21 cellular contexts compared by ENCODE assay signal in the genomic region with DNA sequence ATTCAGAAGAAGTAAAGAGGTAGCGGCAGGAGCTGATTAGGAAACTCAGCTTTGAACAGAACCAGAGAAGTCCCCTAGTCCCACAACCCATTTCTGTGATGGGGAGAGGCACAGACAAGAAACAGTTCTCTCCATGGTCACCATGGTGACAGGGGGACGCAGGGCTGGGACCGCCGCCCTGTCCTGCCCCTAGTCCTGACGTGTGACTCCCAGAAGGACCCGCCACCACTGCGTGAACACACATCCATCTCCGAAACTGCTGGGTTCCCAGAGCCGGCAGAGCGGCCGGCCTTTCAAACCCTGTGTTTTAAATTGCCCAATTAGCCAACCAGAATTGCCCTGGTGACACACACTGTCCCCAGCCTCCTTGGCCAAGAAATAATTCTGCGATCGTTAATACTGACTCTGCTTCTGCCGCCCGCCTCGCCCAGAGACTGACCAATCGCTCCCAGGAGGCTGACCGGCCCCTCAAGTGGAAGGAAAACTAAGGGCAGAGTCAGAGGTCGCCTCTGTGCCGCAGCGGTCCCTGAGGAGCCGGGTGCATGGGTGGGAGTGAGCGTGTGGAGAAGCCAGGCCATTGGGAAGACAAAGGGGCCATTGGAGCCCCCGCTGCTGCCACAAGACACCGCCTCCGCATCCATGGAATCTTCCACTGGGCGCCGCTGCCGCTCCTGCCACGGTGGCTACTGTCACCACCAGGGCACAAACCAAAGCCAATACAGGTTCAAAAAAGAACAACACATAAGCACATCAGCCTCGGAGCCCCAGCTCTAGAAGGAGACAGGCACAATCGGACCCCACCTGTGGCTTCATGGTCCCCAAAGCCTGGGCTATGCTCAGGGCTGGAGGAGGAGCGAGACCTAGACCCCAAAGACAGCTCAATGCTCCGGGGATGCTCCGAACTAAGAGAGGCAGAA.
DNase-seq lines count a peak whose midpoint lies in the region; ATAC-seq, FAIRE-seq and TF ChIP-seq lines count a peak whose summit lies in the region.
"Had no signal": no experiment of that assay in that cellular context is flagged by ENCODE, and none has a peak within 500 bp of the region (broad histone marks: within the 10 kb centered on the region; RNA-seq: fewer than 3 reads in every experiment).

No MANE protein-coding gene starts in this region.

- POLR2A ChIA-PET in HepG2 (lab: Yijun Ruan, JAX), result no interaction called here

- no peak for TF ChIP-seq EP300 in HepG2 (IDR thresholded peaks at IDR 0.05; ENCODE audit: low read depth in 2 of 2, low read length in 2 of 2)
- TF ChIP-seq EP300 in HepG2 (CRISPR knock-in tag; IDR thresholded peaks at IDR 0.05; ENCODE audit: borderline replicate concordance), result no peak

- H2AFZ ChIP-seq in HepG2 (ENCODE audit: low read length), result no peak overlapping the region

- 19% methylated on average over 12 of the region's 35 CpGs for WGBS in HepG2 (ENCODE audit: low lambda C conversion rate)

- H3K4me1 ChIP-seq in HepG2 (ENCODE audit: insufficient read depth, low read length), result no peaks in the 10 kb centered on the region
- H3K4me1 ChIP-seq: adrenal gland, breast epithelium had no signal

- H3K9ac ChIP-seq in HepG2 (ENCODE audit: insufficient read depth, low read depth, low read length), result no peak overlapping the region

- no peak overlapping the region for H3K4me2 ChIP-seq in HepG2 (ENCODE audit: low read depth, low read length)

- in situ Hi-C loops in HepG2 (cut with HindIII; ENCODE audit: extremely low pct_ligation_motif_present, low pct_unique_long_range_greater_than_20kb), result no loop called here

- intact Hi-C loops in HepG2 (cut with micrococcal nuclease; ENCODE audit: unreplicated experiment) (no loop called here), sciatic nerve (cut with DNase I) (no loop called here)

- no peak for TF ChIP-seq POLR2A in HepG2 (IDR thresholded peaks at IDR 0.05; ENCODE audit: insufficient read depth in 1 of 2, low read depth in 2 of 2, low read length in 2 of 2)

- 0 out of 2 replicates have a peak, but pooled peaks have one; percentile 21 for TF ChIP-seq CTCF in HepG2 (CRISPR knock-in tag; IDR thresholded peaks at IDR 0.05)

- no peak overlapping the region for H3K4me3 ChIP-seq in H7 (ENCODE audit: insufficient read depth, low read depth, low read length)
- no peak overlapping the region for H3K4me3 ChIP-seq in HepG2 (replicated peaks in 1 of 3; ENCODE audit: insufficient read depth in 1 of 3, low read depth in 2 of 3, low read length in 3 of 3)
- H3K4me3 ChIP-seq: adrenal gland, breast epithelium had no signal

- H3K36me3 ChIP-seq in H7 (replicated peaks; ENCODE audit: control insufficient read depth, insufficient read depth, low read length) (no peaks in the 10 kb centered on the region), HepG2 (replicated peaks in 1 of 2; ENCODE audit: control insufficient read depth in 1 of 2, insufficient read depth in 2 of 2, low read length in 2 of 2) (no peaks in the 10 kb centered on the region)
- H3K36me3 ChIP-seq: adrenal gland, breast epithelium had no signal

- CTCF ChIA-PET in HepG2 (lab: Yijun Ruan, JAX; ENCODE audit: low intra/inter-chr PET ratio, low total read pairs), result interaction anchor here (1.0 kb wide), 1 partner anchor 256 kb away, joined by 3 read pairs; no protein-coding TSS in a partner anchor

- no peaks in the 10 kb centered on the region for H4K20me1 ChIP-seq in HepG2 (ENCODE audit: insufficient read depth, low read length)

- DNase-seq in H7 (peak; percentile 80), NCI-H2227 (lab: John Stamatoyannopoulos, UW; ENCODE audit: unreplicated experiment) (peak; percentile 51), HepG2 (ENCODE audit: low spot score) (no peak), sciatic nerve (ENCODE audit: low spot score) (peak; percentile 62)
- DNase-seq in stimulated activated naive CD4-positive, alpha-beta T cell (lab: John Stamatoyannopoulos, UW), result no peak
- DNase-seq: activated CD4-positive, alpha-beta T cell treated with anti-CD3 and anti-CD28 coated beads, Interleukin-2, amount 50 U/mL, for 1 hour; activated gamma-delta T cell treated with Interleukin-2 at 50 U/mL for 16 hours; activated T-cell treated with anti-CD3 and anti-CD28 coated beads for 4 hours; adrenal gland; AML-193; dermis blood vessel endothelial cell; foreskin fibroblast; mesenchymal stem cell; NCI-H1694 treated with DMSO at 0.1 percent for 48 hours; NCI-H446; SW 1271 had no signal

- no peak for TF ChIP-seq RAD21 in HepG2 (CRISPR knock-in tag; IDR thresholded peaks at IDR 0.05)

- no peak overlapping the region for H3K27ac ChIP-seq in HepG2 (ENCODE audit: extremely low read length, insufficient read depth, low read length)
- H3K27ac ChIP-seq: adrenal gland, breast epithelium had no signal

- H3K79me2 ChIP-seq in HepG2 (ENCODE audit: insufficient read depth, low read length), result no peaks in the 10 kb centered on the region

- FAIRE-seq in HepG2 (lab: Jason Lieb, UNC), result no peak
- FAIRE-seq: keratinocyte, TTC549 had no signal

- ATAC-seq in HepG2, result peak; percentile 56
- peak; percentile 55 for ATAC-seq in sciatic nerve
- no peak for ATAC-seq in GM18909 (IDR thresholded peaks at IDR 0.05; ENCODE audit: poor library complexity, unreplicated experiment)
- ATAC-seq in HG03039 (IDR thresholded peaks at IDR 0.05; ENCODE audit: unreplicated experiment), result no peak

- H3K27me3 ChIP-seq in H7 (ENCODE audit: control insufficient read depth, insufficient read depth, low read length) (no peaks in the 10 kb centered on the region), HepG2 (ENCODE audit: control insufficient read depth in 1 of 2, insufficient read depth in 2 of 2, low read length in 2 of 2) (peaks cover 6 to 52% of the 10 kb centered on the region in 2 experiments; a peak in 4 of 5 replicates)

- no peaks in the 10 kb centered on the region for H3K9me3 ChIP-seq in HepG2 (ENCODE audit: low read length)
- H3K9me3 ChIP-seq: adrenal gland had no signal

- no TSS peak for BruUV-seq in HepG2 (replicated peaks; lab: Mats Ljungman, UMichigan)

TF ChIP-seq in HepG2, 621 proteins besides CTCF, POLR2A, EP300 and RAD21:
- no peak for TF ChIP-seq ZBTB7A (CRISPR knock-in tag; IDR thresholded peaks at IDR 0.05)
- TF ChIP-seq STAG1 (CRISPR knock-in tag; IDR thresholded peaks at IDR 0.05), result peak; percentile 12; the same call in 1 of the 2 replicates

Comparison
In these comparisons a context has a peak if more than half of its experiments do, and no peak if none do; other contexts are left out.
1. DNase-seq: peak in H7 (single experiment), NCI-H2227 (single experiment) and sciatic nerve (single experiment); none in HepG2 (single experiment) and stimulated activated naive CD4-positive, alpha-beta T cell (0 of 6).
2. ATAC-seq: peak in HepG2 (single experiment) and sciatic nerve (single experiment); none in GM18909 (single experiment) and HG03039 (single experiment).